Comparison of ENCODE assay signal across 15 cellular contexts in the genomic region with DNA sequence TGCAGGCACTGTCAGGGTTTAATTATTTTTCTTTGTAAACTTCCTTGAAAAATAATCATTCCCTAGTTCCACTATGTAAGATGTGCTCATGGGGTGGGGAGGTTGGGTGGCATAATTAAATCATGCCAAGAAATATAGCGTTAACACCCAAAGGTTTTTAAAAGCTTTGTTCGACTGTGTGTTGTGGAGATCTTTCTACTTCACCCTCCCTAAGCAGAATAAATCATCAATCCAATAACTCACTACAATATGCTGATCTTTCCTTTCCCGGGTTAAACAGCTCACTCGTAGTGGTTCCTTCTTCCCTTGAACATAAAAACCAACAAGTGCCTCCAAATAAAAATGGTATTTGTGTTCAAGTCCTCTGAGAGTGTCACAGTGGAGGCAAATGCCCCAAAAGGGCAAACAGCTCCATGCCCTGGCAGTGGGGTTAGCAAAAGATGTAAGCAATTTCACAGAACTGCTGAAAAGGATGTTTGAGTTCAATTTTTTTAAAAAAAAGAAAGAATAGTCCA.
DNase-seq lines count a peak whose midpoint lies in the region; ATAC-seq, FAIRE-seq and TF ChIP-seq lines count a peak whose summit lies in the region.
"Had no signal": no experiment of that assay in that cellular context is flagged by ENCODE, and none has a peak within 500 bp of the region (broad histone marks: within the 10 kb centered on the region; RNA-seq: fewer than 3 reads in every experiment).

No MANE protein-coding gene starts in this region.

- no peaks in the 10 kb centered on the region for H3K27me3 ChIP-seq in IMR-90 (ENCODE audit: control insufficient read depth, insufficient read depth, low read length)
- peaks cover 11% of the 10 kb centered on the region for H3K27me3 ChIP-seq in transverse colon
- H3K27me3 ChIP-seq in small intestine (ENCODE audit: control insufficient read depth in 2 of 2, insufficient read depth in 2 of 2, low read length in 2 of 2), result no peaks in the 10 kb centered on the region

- no peaks in the 10 kb centered on the region for H3K9me1 ChIP-seq in IMR-90 (ENCODE audit: insufficient read depth, low read length)

- in situ Hi-C loops in IMR-90 (cut with MboI; ENCODE audit: low sequenced_read_pairs), result no loop called here
- in situ Hi-C loops in transverse colon (cut with MboI; ENCODE audit: low pct_ligation_motif_present in 1 of 4, low pct_unique_long_range_greater_than_20kb in 1 of 4, low sequenced_read_pairs in 3 of 4), result no loop called here

- H3K4me2 ChIP-seq in IMR-90 (ENCODE audit: low read depth, low read length), result peak overlapping the region; percentile 42

- intact Hi-C loops in IMR-90 (cut with micrococcal nuclease) (loop anchor here (5.0 kb wide), 1 partner anchor 87 kb away; no protein-coding TSS in a partner anchor), transverse colon (cut with DNase I; ENCODE audit: low total_unique reads) (no loop called here), kidney (cut with DNase I) (no loop called here)

- dilution Hi-C loops in IMR-90 (cut with HindIII; ENCODE audit: low sequenced_read_pairs, unreplicated experiment), result no loop called here

- 0 out of 2 replicates have a peak overlapping the region, but pooled peaks have one; percentile 16 for H3K4ac ChIP-seq in IMR-90 (ENCODE audit: low read depth, low read length)

- TF ChIP-seq RAD21 in IMR-90 (IDR thresholded peaks at IDR 0.05; ENCODE audit: low read length), result no peak

- POLR2A ChIA-PET in IMR-90 (lab: Charles Lee; ENCODE audit: unreplicated experiment), result interaction anchor here (0.6 to 0.7 kb wide), 2 partner anchors 122 to 655 kb away, joined by 3 to 5 read pairs; no protein-coding TSS in a partner anchor

- peak overlapping the region; percentile 65; the same call in 1 of the 2 replicates for H3K23ac ChIP-seq in IMR-90 (ENCODE audit: low read depth, low read length)

- no peak overlapping the region for H3K9ac ChIP-seq in IMR-90 (ENCODE audit: low read depth, low read length)
- no peak overlapping the region for H3K9ac ChIP-seq in kidney (ENCODE audit: low read length in 2 of 2)

- no peak overlapping the region for H3K18ac ChIP-seq in IMR-90 (ENCODE audit: low read depth, low read length)

- peak overlapping the region; percentile 49 for H2BK20ac ChIP-seq in IMR-90 (ENCODE audit: low read depth, low read length)

- H3K9me3 ChIP-seq in IMR-90 (ENCODE audit: control insufficient read depth, insufficient read depth, low read length) (peaks cover 10% of the 10 kb centered on the region; the same call in 1 of the 2 replicates), transverse colon (no peaks in the 10 kb centered on the region), small intestine (ENCODE audit: control insufficient read depth, low read depth) (no peaks in the 10 kb centered on the region), kidney (ENCODE audit: control insufficient read depth in 1 of 2, low read length in 2 of 2) (no peaks in the 10 kb centered on the region)

- H3K27ac ChIP-seq in IMR-90 (ENCODE audit: insufficient read depth, low read length), result 0 out of 2 replicates have a peak overlapping the region, but pooled peaks have one; percentile 4
- peak overlapping the region; percentile 88 for H3K27ac ChIP-seq in cingulate gyrus (ENCODE audit: low read depth, low read length)
- peak overlapping the region in 3 of 4 donors; percentile 40 to 66 (median 49) for H3K27ac ChIP-seq in transverse colon
- no peak overlapping the region for H3K27ac ChIP-seq in small intestine (ENCODE audit: low read depth in 1 of 2, low read length in 1 of 2)
- H3K27ac ChIP-seq in kidney (ENCODE audit: low read depth in 2 of 2, low read length in 2 of 2), result no peak overlapping the region
- H3K27ac ChIP-seq: coronary artery had no signal

- no peak overlapping the region for H4K5ac ChIP-seq in IMR-90 (ENCODE audit: low read depth, low read length)

- H4K91ac ChIP-seq in IMR-90 (ENCODE audit: insufficient read depth, low read depth, low read length), result no peak overlapping the region

- CTCF ChIA-PET in IMR-90 (lab: Yijun Ruan, JAX), result no interaction called here

- no peak for DNase-seq in IMR-90
- peak; percentile 39 for DNase-seq in midbrain (lab: John Stamatoyannopoulos, UW)
- no peak for DNase-seq in transverse colon
- no peak for DNase-seq in DMS53 (lab: John Stamatoyannopoulos, UW)
- no peak for DNase-seq in small intestine
- DNase-seq in kidney, result no peak
- DNase-seq: activated T-cell treated with anti-CD3 and anti-CD28 coated beads, Interleukin-2, amount 50 U/mL, for 72 hours; DND-41; NCI-H2081; NCI-H774; stimulated activated CD4-positive, alpha-beta T cell treated with anti-CD3 and anti-CD28 coated beads, Interleukin-12 subunit alpha, Interleukin-12 subunit beta, amount 100 ng/mL, for 4 hours; stimulated activated naive CD8-positive, alpha-beta T cell treated with anti-CD3 and anti-CD28 coated beads, Interleukin-15, amount 100 ng/mL, for 72 hours had no signal

- H3K36me3 ChIP-seq in IMR-90 (ENCODE audit: control insufficient read depth, insufficient read depth, low read length) (no peaks in the 10 kb centered on the region), transverse colon (no peaks in the 10 kb centered on the region), small intestine (ENCODE audit: control insufficient read depth in 2 of 2, insufficient read depth in 2 of 2, low read length in 2 of 2) (no peaks in the 10 kb centered on the region), kidney (ENCODE audit: control insufficient read depth in 1 of 2, insufficient read depth in 2 of 2, low read length in 2 of 2) (no peaks in the 10 kb centered on the region)

- TF ChIP-seq POLR2A in IMR-90 (IDR thresholded peaks at IDR 0.05; ENCODE audit: low read depth, low read length) (no peak), transverse colon (IDR thresholded peaks at IDR 0.05) (no peak)

- no peak overlapping the region for H2BK15ac ChIP-seq in IMR-90 (ENCODE audit: low read depth, low read length)

- H3K4me1 ChIP-seq in IMR-90 (ENCODE audit: control insufficient read depth, insufficient read depth, low read length) (no peaks in the 10 kb centered on the region), transverse colon (no peaks in the 10 kb centered on the region), small intestine (ENCODE audit: control insufficient read depth in 2 of 2, insufficient read depth in 1 of 2, low read depth in 1 of 2, low read length in 1 of 2) (no peaks in the 10 kb centered on the region), kidney (ENCODE audit: control insufficient read depth in 1 of 2, insufficient read depth in 1 of 2, low read depth in 1 of 2, low read length in 2 of 2) (no peaks in the 10 kb centered on the region)

- H3K4me3 ChIP-seq in IMR-90 (ENCODE audit: insufficient read depth, low read depth, low read length) (no peak overlapping the region), transverse colon (no peak overlapping the region), small intestine (ENCODE audit: low read depth in 1 of 2, low read length in 2 of 2) (no peak overlapping the region), kidney (ENCODE audit: low read length in 2 of 2) (no peak overlapping the region)
- H3K4me3 ChIP-seq: coronary artery, lung had no signal

- H3K56ac ChIP-seq in IMR-90 (ENCODE audit: extremely low read depth, insufficient read depth, low read length), result no peak overlapping the region

- H4K20me1 ChIP-seq in IMR-90 (ENCODE audit: insufficient read depth, low read length), result no peaks in the 10 kb centered on the region

- 0 out of 2 replicates have a peak overlapping the region, but pooled peaks have one; percentile 12 for H2AK5ac ChIP-seq in IMR-90 (ENCODE audit: low read depth, low read length)

- FAIRE-seq in small intestine (lab: Jason Lieb, UNC) (no peak), kidney (lab: Jason Lieb, UNC) (no peak)

- H2BK5ac ChIP-seq in IMR-90 (ENCODE audit: low read depth, low read length, poor library complexity, severe bottlenecking), result no peak overlapping the region

- peak; percentile 13; the same call in 1 of the 2 replicates for ATAC-seq in IMR-90 (ENCODE audit: low read depth)
- ATAC-seq: activated T-cell treated with anti-CD3 and anti-CD28 coated beads, Interleukin-2, amount 50 U/mL, for 72 hours; stimulated activated naive CD8-positive, alpha-beta T cell treated with anti-CD3 and anti-CD28 coated beads, Interleukin-15, amount 100 ng/mL, for 72 hours had no signal

- BruUV-seq in IMR-90 (replicated peaks; lab: Mats Ljungman, UMichigan), result no TSS peak

- TF ChIP-seq CTCF in IMR-90 (conservative IDR thresholded peaks at IDR 0.05; ENCODE audit: low read depth, low read length) (no peak), transverse colon (IDR thresholded peaks at IDR 0.05) (no peak), kidney (IDR thresholded peaks at IDR 0.05; ENCODE audit: borderline replicate concordance, extremely low read depth, insufficient read depth) (no peak)

- H4K8ac ChIP-seq in IMR-90 (ENCODE audit: low read depth in 2 of 2, low read length in 2 of 2), result peak overlapping the region in 1 of 2 experiments; percentile 37; a peak in 1 of 4 replicates

- H2BK120ac ChIP-seq in IMR-90 (ENCODE audit: low read depth, low read length), result peak overlapping the region; percentile 79

- H3K14ac ChIP-seq in IMR-90 (replicated peaks; ENCODE audit: low read depth, low read length), result 0 out of 2 replicates have a peak overlapping the region, but pooled peaks have one; percentile 44

- H2AK9ac ChIP-seq in IMR-90 (replicated peaks; ENCODE audit: low read depth, low read length, poor library complexity), result no peak overlapping the region

- no peak for TF ChIP-seq EP300 in transverse colon (IDR thresholded peaks at IDR 0.05; ENCODE audit: low read depth)

- no CpG with 5 or more reads among the region's 4 CpGs for WGBS in IMR-90 (ENCODE audit: extremely low coverage in 2 of 2, insufficient read length in 1 of 2), 2 experiments
- 43 to 45% methylated on average over 4 of the region's 4 CpGs for WGBS in transverse colon (ENCODE audit: low coverage in 1 of 2), 2 donors
- WGBS in small intestine, 3 donors, result 54 to 67% (median 56%) methylated on average over 4 of the region's 4 CpGs

- H2AFZ ChIP-seq in IMR-90 (replicated peaks; ENCODE audit: low read length, poor library complexity), result no peak overlapping the region

- H3K79me1 ChIP-seq in IMR-90 (ENCODE audit: low read depth in 1 of 2, low read length in 2 of 2), result no peaks in the 10 kb centered on the region

TF ChIP-seq in IMR-90, 13 proteins besides CTCF, POLR2A, EP300 and RAD21:
- TF ChIP-seq MAFK (IDR thresholded peaks at IDR 0.05; ENCODE audit: low read depth, low read length) (no peak), SMC3 (IDR thresholded peaks at IDR 0.05; ENCODE audit: low read depth, low read length) (no peak)

Comparison
In these comparisons a context has a peak if more than half of its experiments do, and no peak if none do; other contexts are left out.
1. H3K27ac ChIP-seq: peak in IMR-90 (single experiment), cingulate gyrus (single experiment) and transverse colon (3 of 4); none in small intestine (0 of 2) and kidney (0 of 2).